Comparison of ENCODE assay signal across 20 cellular contexts in genomic region chrX:23745786-23746185, GRCh38. TPM values are rescaled to one million over a fixed set of nuclear protein-coding genes. Genes with fewer than 3 reads are reported as not detected.
DNase-seq lines count a peak whose midpoint lies in the region; ATAC-seq and TF ChIP-seq lines count a peak whose summit lies in the region.
"Had no signal": no experiment of that assay in that cellular context is flagged by ENCODE, and none has a peak within 500 bp of the region (broad histone marks: within the 10 kb centered on the region; RNA-seq: fewer than 3 reads in every experiment).

No MANE protein-coding gene starts in this region.

- no peak overlapping the region for H3K4me3 ChIP-seq in neutrophil (ENCODE audit: low read depth in 1 of 2, low read length in 1 of 2)
- H3K4me3 ChIP-seq: cardiac muscle cell, esophagus muscularis mucosa, ovary had no signal

- H3K36me3 ChIP-seq in neutrophil: no peaks in the 10 kb centered on the region
- H3K36me3 ChIP-seq: cardiac muscle cell, esophagus muscularis mucosa, ovary had no signal

- no peaks in the 10 kb centered on the region for H3K9me3 Mint-ChIP-seq in activated CD8-positive, alpha-beta memory T cell treated with anti-CD3 and anti-CD28 coated beads, Interleukin-2, amount 10 ng/mL, durations not matched to agents 7 days and 5 days (ENCODE audit: low read depth)
- H3K9me3 Mint-ChIP-seq in IgD-negative memory B cell: no peaks in the 10 kb centered on the region

- peaks cover 6 to 13% of the 10 kb centered on the region in 2 experiments for H3K4me1 ChIP-seq in neutrophil (ENCODE audit: control insufficient read depth in 1 of 2, insufficient read depth in 1 of 2, low read depth in 1 of 2, low read length in 1 of 2)

- TF ChIP-seq CTCF in neutrophil (IDR thresholded peaks at IDR 0.05): no peak

- no peak for ATAC-seq in activated CD8-positive, alpha-beta memory T cell treated with anti-CD3 and anti-CD28 coated beads, Interleukin-2, amount 10 ng/mL, durations not matched to agents 7 days and 5 days
- no peak for ATAC-seq in HG03521 (IDR thresholded peaks at IDR 0.05; ENCODE audit: unreplicated experiment)
- ATAC-seq in GM19351 (IDR thresholded peaks at IDR 0.05; ENCODE audit: unreplicated experiment): no peak
- ATAC-seq: right cardiac atrium had no signal

- no peak for DNase-seq in activated CD8-positive, alpha-beta memory T cell treated with anti-CD3 and anti-CD28 coated beads, Interleukin-2, amount 10 ng/mL, durations not matched to agents 7 days and 5 days
- no peak for DNase-seq in activated CD8-positive, alpha-beta memory T cell treated with anti-CD3 and anti-CD28 coated beads, Interleukin-2, amount 50 U/mL, for 48 hours
- DNase-seq in central memory CD4-positive, alpha-beta T cell: peak; percentile 43
- no peak for DNase-seq in kidney glomerular epithelial cell (lab: John Stamatoyannopoulos, UW)
- DNase-seq: activated CD4-positive, CD25-positive, alpha-beta regulatory T cell; DMS79; NCI-H1105 treated with DMSO at 0.1 percent for 48 hours; NCI-H2107; NCI-H524 treated with DMSO at 0.1 percent for 48 hours; ovary; right cardiac atrium; stimulated activated CD4-positive, alpha-beta T cell treated with anti-CD3 and anti-CD28 coated beads, Interleukin-12 subunit alpha, Interleukin-12 subunit beta, amount 100 ng/mL, for 4 hours; substantia nigra had no signal

- no peaks in the 10 kb centered on the region for H3K27me3 Mint-ChIP-seq in activated CD8-positive, alpha-beta memory T cell treated with anti-CD3 and anti-CD28 coated beads, Interleukin-2, amount 10 ng/mL, durations not matched to agents 7 days and 5 days
- peaks cover 2% of the 10 kb centered on the region for H3K27me3 Mint-ChIP-seq in IgD-negative memory B cell

- H3K4me1 Mint-ChIP-seq in activated CD8-positive, alpha-beta memory T cell treated with anti-CD3 and anti-CD28 coated beads, Interleukin-2, amount 10 ng/mL, durations not matched to agents 7 days and 5 days: peaks cover 28% of the 10 kb centered on the region
- H3K4me1 Mint-ChIP-seq in IgD-negative memory B cell: peaks cover 5 to 16% (median 14%) of the 10 kb centered on the region in 3 donors

- peak overlapping the region; percentile 73 for H3K27ac Mint-ChIP-seq in activated CD8-positive, alpha-beta memory T cell treated with anti-CD3 and anti-CD28 coated beads, Interleukin-2, amount 10 ng/mL, durations not matched to agents 7 days and 5 days
- H3K27ac Mint-ChIP-seq in IgD-negative memory B cell: peak overlapping the region in 1 of 3 donors; percentile 7

- no peak overlapping the region for H3K4me3 Mint-ChIP-seq in activated CD8-positive, alpha-beta memory T cell treated with anti-CD3 and anti-CD28 coated beads, Interleukin-2, amount 10 ng/mL, durations not matched to agents 7 days and 5 days
- peak overlapping the region in 3 of 4 donors; percentile 3 to 84 (median 31) for H3K4me3 Mint-ChIP-seq in IgD-negative memory B cell

- no peaks in the 10 kb centered on the region for H3K9me3 ChIP-seq in neutrophil
- H3K9me3 ChIP-seq: esophagus muscularis mucosa, ovary had no signal

- peak overlapping the region; percentile 47 for H3K27ac ChIP-seq in neutrophil
- H3K27ac ChIP-seq: C4-2B, cardiac muscle cell, esophagus muscularis mucosa, ovary had no signal

- CTCF ChIA-PET in activated CD8-positive, alpha-beta memory T cell treated with anti-CD3 and anti-CD28 coated beads, Interleukin-2, amount 10 ng/mL, durations not matched to agents 7 days and 5 days (lab: Charles Lee): interaction anchor here (0.7 kb wide), 2 partner anchors 149 to 161 kb away, joined by 3 read pairs; no protein-coding TSS in a partner anchor

- no peaks in the 10 kb centered on the region for H3K36me3 Mint-ChIP-seq in activated CD8-positive, alpha-beta memory T cell treated with anti-CD3 and anti-CD28 coated beads, Interleukin-2, amount 10 ng/mL, durations not matched to agents 7 days and 5 days
- no peaks in the 10 kb centered on the region for H3K36me3 Mint-ChIP-seq in IgD-negative memory B cell

- no peaks in the 10 kb centered on the region for H3K27me3 ChIP-seq in neutrophil
- H3K27me3 ChIP-seq: cardiac muscle cell, esophagus muscularis mucosa, ovary had no signal

RNA-seq across cellular contexts. Expression of gene ACOT9, which starts 2.7 kb away (rescaled TPM):
- total RNA-seq in activated CD8-positive, alpha-beta memory T cell treated with anti-CD3 and anti-CD28 coated beads, Interleukin-2, amount 10 ng/mL, durations not matched to agents 7 days and 5 days: 10 to 100 TPM; 37.7 to 49.0 TPM
- polyA plus RNA-seq in IgD-negative memory B cell: 18.2 TPM

RNA-seq across cellular contexts. Expression of gene SAT1, which starts 37.2 kb away (rescaled TPM):
- 100 to 1,000 TPM in 1 of 2 experiments, 10 to 100 TPM in 1; 96.1 to 204 TPM for total RNA-seq in activated CD8-positive, alpha-beta memory T cell treated with anti-CD3 and anti-CD28 coated beads, Interleukin-2, amount 10 ng/mL, durations not matched to agents 7 days and 5 days
- polyA plus RNA-seq in IgD-negative memory B cell: 206 TPM
